ENCODE assay signal across 8 cellular contexts in the genomic region with DNA sequence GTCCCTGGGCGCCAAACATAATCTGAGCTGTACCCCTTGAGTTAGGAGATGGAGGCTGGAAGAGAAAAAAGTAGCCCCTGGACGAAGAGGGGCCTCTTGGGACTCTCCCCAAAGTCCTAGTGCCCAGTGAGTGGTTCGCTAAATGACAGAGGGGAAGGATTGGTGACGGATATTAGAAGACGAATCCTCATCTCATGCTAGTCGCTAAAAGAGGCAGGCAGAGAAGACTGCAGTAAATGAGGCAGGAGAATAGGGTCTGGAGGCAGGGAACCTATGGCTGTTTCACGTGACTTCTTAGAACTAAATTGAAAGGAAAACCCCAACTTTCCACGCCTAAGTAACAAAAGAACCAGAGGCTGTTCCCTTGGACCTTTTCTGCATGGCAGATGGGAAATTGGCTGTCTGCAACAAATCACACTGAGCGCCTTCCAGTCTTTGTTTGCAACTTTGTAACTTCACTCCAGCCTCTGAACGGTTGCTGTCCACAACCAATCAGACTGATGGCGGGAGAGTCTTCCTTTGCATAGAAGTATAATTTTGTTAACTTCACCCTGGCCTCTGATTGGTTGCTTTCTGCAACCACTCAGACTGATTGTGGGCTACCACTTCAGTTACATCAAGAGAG. TPM values are rescaled to one million over a fixed set of nuclear protein-coding genes. Genes with fewer than 3 reads are reported as not detected.
A peak's percentile ranks its signal among the peaks of the same experiment; 100 is the strongest.
DNase-seq lines count a peak whose midpoint lies in the region; ATAC-seq and TF ChIP-seq lines count a peak whose summit lies in the region.

No MANE protein-coding gene starts in this region.

- peak overlapping the region; percentile 46 for H2AFZ ChIP-seq in trophoblast cell (ENCODE audit: insufficient read depth, low read length, poor library complexity)

- intact Hi-C loops in dendritic cell treated with granulocyte-macrophage colony-stimulating factor and Interleukin-4, amounts not matched to agents 40 ng/mL and 50 ng/mL, for 4 days (cut with micrococcal nuclease): loop anchor here (10.0 kb wide), 1 partner anchor 78 kb away; a partner anchor contains a TSS

- H3K4me3 Mint-ChIP-seq in dendritic cell treated with granulocyte-macrophage colony-stimulating factor and Interleukin-4, amounts not matched to agents 40 ng/mL and 50 ng/mL, for 4 days: peak overlapping the region; percentile 96

- H3K18ac ChIP-seq in trophoblast cell (ENCODE audit: low read length): no peak overlapping the region

- no peak for ATAC-seq in GM19324 (IDR thresholded peaks at IDR 0.05; ENCODE audit: low FRiP score, unreplicated experiment)

- peak overlapping the region; percentile 64 for H3K4me2 ChIP-seq in trophoblast cell (ENCODE audit: low read length)

- H3K23ac ChIP-seq in trophoblast cell (ENCODE audit: low read length): no peak overlapping the region

- peaks cover 4% of the 10 kb centered on the region for H3K79me2 ChIP-seq in trophoblast cell (ENCODE audit: control insufficient read depth, insufficient read depth, low read length, poor library complexity)

- H3K4me3 ChIP-seq in GM12865 (ENCODE audit: low read depth, low read length) (peak overlapping the region; percentile 73), trophoblast cell (ENCODE audit: low read depth, low read length) (no peak overlapping the region)

- peaks cover 33% of the 10 kb centered on the region for H3K4me1 Mint-ChIP-seq in dendritic cell treated with granulocyte-macrophage colony-stimulating factor and Interleukin-4, amounts not matched to agents 40 ng/mL and 50 ng/mL, for 4 days (ENCODE audit: low read depth)

- H4K8ac ChIP-seq in trophoblast cell (ENCODE audit: low read depth, low read length): peak overlapping the region; percentile 75

- H3K9me3 Mint-ChIP-seq in dendritic cell treated with granulocyte-macrophage colony-stimulating factor and Interleukin-4, amounts not matched to agents 40 ng/mL and 50 ng/mL, for 4 days: no peaks in the 10 kb centered on the region

- no peak overlapping the region for H2BK12ac ChIP-seq in trophoblast cell (ENCODE audit: low read length)

- peak overlapping the region; percentile 98 for H3K27ac Mint-ChIP-seq in dendritic cell treated with granulocyte-macrophage colony-stimulating factor and Interleukin-4, amounts not matched to agents 40 ng/mL and 50 ng/mL, for 4 days

- peak overlapping the region; percentile 37 for H4K12ac ChIP-seq in trophoblast cell (ENCODE audit: low read depth, low read length)

- H2BK5ac ChIP-seq in trophoblast cell (ENCODE audit: low read depth, low read length, poor library complexity): no peak overlapping the region

- H3K9ac ChIP-seq in trophoblast cell (ENCODE audit: low read length): no peak overlapping the region

- H3K36me3 ChIP-seq in trophoblast cell (ENCODE audit: control insufficient read depth in 1 of 2, insufficient read depth in 2 of 2, low read length in 2 of 2): no peaks in the 10 kb centered on the region

- H4K91ac ChIP-seq in trophoblast cell (ENCODE audit: low read depth, low read length): no peak overlapping the region

- H3K27me3 ChIP-seq in trophoblast cell (ENCODE audit: insufficient read depth, low read length): no peaks in the 10 kb centered on the region

- no peak overlapping the region for H3K14ac ChIP-seq in trophoblast cell (ENCODE audit: low read length)

- TF ChIP-seq CTCF in GM12865 (IDR thresholded peaks at IDR 0.05; ENCODE audit: insufficient read depth, low read depth, low read length, missing control alignments) (no peak), GM13976 (IDR thresholded peaks at IDR 0.05; ENCODE audit: borderline replicate concordance, control extremely low read depth, extremely low read depth, insufficient read depth, missing control alignments) (no peak)

- H3K27ac ChIP-seq in trophoblast cell (ENCODE audit: low read depth, low read length): no peak overlapping the region

- peaks cover 6% of the 10 kb centered on the region for H3K79me1 ChIP-seq in trophoblast cell (ENCODE audit: low read length)

- no peak overlapping the region for H2BK120ac ChIP-seq in trophoblast cell (ENCODE audit: insufficient read depth, low read length, poor library complexity)

- H3K27me3 Mint-ChIP-seq in dendritic cell treated with granulocyte-macrophage colony-stimulating factor and Interleukin-4, amounts not matched to agents 40 ng/mL and 50 ng/mL, for 4 days: no peaks in the 10 kb centered on the region

- DNase-seq in GM12865 (ENCODE audit: low read depth) (peak; percentile 71), MV-4-11 (lab: John Stamatoyannopoulos, UW) (peak; percentile 44), trophoblast cell (no peak), GM13976 (ENCODE audit: low spot score) (no peak), middle frontal gyrus (ENCODE audit: extremely low spot score, low spot score) (no peak)
- no peak for DNase-seq in activated effector memory CD4-positive, alpha-beta T cell treated with anti-CD3 and anti-CD28 coated beads, Interleukin-2, amount 50 U/mL, for 16 hours

- WGBS in trophoblast cell (ENCODE audit: extremely low coverage, insufficient coverage, insufficient read length): no CpG with 5 or more reads among the region's 11 CpGs

- H2AK5ac ChIP-seq in trophoblast cell (ENCODE audit: low read length): no peak overlapping the region

- H3K36me3 Mint-ChIP-seq in dendritic cell treated with granulocyte-macrophage colony-stimulating factor and Interleukin-4, amounts not matched to agents 40 ng/mL and 50 ng/mL, for 4 days (ENCODE audit: low read depth): peaks cover 12% of the 10 kb centered on the region

- H3K4ac ChIP-seq in trophoblast cell (ENCODE audit: low read depth, low read length): no peak overlapping the region

- peaks cover 3 to 5% of the 10 kb centered on the region in 2 experiments for H3K4me1 ChIP-seq in trophoblast cell (ENCODE audit: control insufficient read depth in 1 of 2, insufficient read depth in 2 of 2, low read length in 2 of 2)

- no peaks in the 10 kb centered on the region for H3K9me3 ChIP-seq in trophoblast cell (ENCODE audit: insufficient read depth, low read depth, low read length)

- in situ Hi-C loops in GM13976 (cut with MboI; ENCODE audit: low sequenced_read_pairs, unreplicated experiment): no loop called here

RNA-seq across cellular contexts. Expression of a gene that starts 0.7 kb away (rescaled TPM):
- polyA plus RNA-seq in trophoblast cell (2013): 3.1 and 3.8 TPM in 2 replicates

Comparison
In these comparisons a context has a peak if more than half of its experiments do, and no peak if none do; other contexts are left out.
1. DNase-seq: peak in GM12865 (single experiment) and MV-4-11 (single experiment); none in trophoblast cell (0 of 2), GM13976 (single experiment), middle frontal gyrus (single experiment) and activated effector memory CD4-positive, alpha-beta T cell treated with anti-CD3 and anti-CD28 coated beads, Interleukin-2, amount 50 U/mL, for 16 hours (single experiment).